ENCODE assay signal across 8 cellular contexts in genomic region chr12:84912191-84913142, GRCh38. TPM values are rescaled to one million over a fixed set of nuclear protein-coding genes. Genes with fewer than 3 reads are reported as not detected.
DNase-seq lines count a peak whose midpoint lies in the region; ATAC-seq and TF ChIP-seq lines count a peak whose summit lies in the region.

TSS of gene SLC6A15 (minus strand) at chr12:84912799. CDS start at chr12:84892120, 20,679 bp downstream.

- TF ChIP-seq RAD21 in Ishikawa (IDR thresholded peaks at IDR 0.05; ENCODE audit: low read depth), result no peak

- H3K23ac ChIP-seq in mesenchymal stem cell (ENCODE audit: low read length in 2 of 2), result peak within 1 kb of the TSS in 1 of 2 experiments; percentile 54

- peak within 1 kb of the TSS; percentile 75 to 78 for H2BK12ac ChIP-seq in mesenchymal stem cell (ENCODE audit: low read length in 2 of 2)

- H2BK120ac ChIP-seq in mesenchymal stem cell (ENCODE audit: low read depth, low read length), result no peak within 1 kb of the TSS

- H3K27ac ChIP-seq in mesenchymal stem cell (ENCODE audit: low read length, poor library complexity, severe bottlenecking) (no peak within 1 kb of the TSS), thymus (ENCODE audit: low read depth) (no peak within 1 kb of the TSS)

- H2BK5ac ChIP-seq in mesenchymal stem cell (ENCODE audit: low read depth, low read length, poor library complexity, severe bottlenecking), result no peak within 1 kb of the TSS

- H3K18ac ChIP-seq in mesenchymal stem cell (ENCODE audit: low read depth in 1 of 2, low read length in 2 of 2), result peak within 1 kb of the TSS; percentile 70 to 75

- DNase-seq in SW 1271 (lab: John Stamatoyannopoulos, UW) (peak; percentile 25 to 53), epidermal melanocyte (ENCODE audit: insufficient read length, low spot score) (peak; percentile 36), mesenchymal stem cell (peak; percentile 92)

- no peaks in the 10 kb centered on the region for H3K79me1 ChIP-seq in mesenchymal stem cell (replicated peaks; ENCODE audit: low read length, poor library complexity, severe bottlenecking)

- peak within 1 kb of the TSS; percentile 79 for H4K8ac ChIP-seq in mesenchymal stem cell (ENCODE audit: low read length)

- H3K4me1 ChIP-seq in mesenchymal stem cell (ENCODE audit: control insufficient read depth, insufficient read depth, low read depth, low read length), result peaks cover 17% of the 10 kb centered on the region
- peaks cover 8% of the 10 kb centered on the region for H3K4me1 ChIP-seq in thymus (ENCODE audit: control insufficient read depth, insufficient read depth, low read length)

- H3K4me3 ChIP-seq in GM08714 (ENCODE audit: low read length) (peak within 1 kb of the TSS; percentile 33), mesenchymal stem cell (ENCODE audit: insufficient read depth in 1 of 2, low read depth in 1 of 2, low read length in 2 of 2) (peak within 1 kb of the TSS; percentile 60 to 95), thymus (ENCODE audit: low read length) (peak within 1 kb of the TSS; percentile 39)

- H4K91ac ChIP-seq in mesenchymal stem cell (ENCODE audit: low read length), result peak within 1 kb of the TSS; percentile 6

- H3K36me3 ChIP-seq in mesenchymal stem cell (ENCODE audit: control insufficient read depth in 1 of 2, insufficient read depth in 2 of 2, low read depth in 1 of 2, low read length in 2 of 2), result no peaks in the 10 kb centered on the region
- no peaks in the 10 kb centered on the region for H3K36me3 ChIP-seq in thymus (ENCODE audit: control insufficient read depth, insufficient read depth)

- H3K9ac ChIP-seq in mesenchymal stem cell (ENCODE audit: low read length), result peak within 1 kb of the TSS; percentile 97

- peak within 1 kb of the TSS; percentile 2 for H2BK15ac ChIP-seq in mesenchymal stem cell (ENCODE audit: low read depth, poor library complexity, severe bottlenecking)

- H3K27me3 ChIP-seq in mesenchymal stem cell (ENCODE audit: control insufficient read depth in 1 of 2, insufficient read depth in 1 of 2, low read length in 2 of 2) (no peaks in the 10 kb centered on the region), thymus (ENCODE audit: control insufficient read depth, insufficient read depth) (peaks cover 33% of the 10 kb centered on the region)

- no peaks in the 10 kb centered on the region for H3K9me3 ChIP-seq in mesenchymal stem cell (ENCODE audit: control insufficient read depth, low read length)
- no peaks in the 10 kb centered on the region for H3K9me3 ChIP-seq in thymus (ENCODE audit: control insufficient read depth)

- ATAC-seq in HG03196 (IDR thresholded peaks at IDR 0.05; ENCODE audit: unreplicated experiment) (no peak), GM19023 (IDR thresholded peaks at IDR 0.05; ENCODE audit: unreplicated experiment) (no peak)

- under 1% methylated on average over 44 of the region's 68 CpGs for WGBS in mesenchymal stem cell
- WGBS in thymus, result 7% methylated on average over 68 of the region's 68 CpGs

- H3K4ac ChIP-seq in mesenchymal stem cell (ENCODE audit: low read depth in 1 of 2, low read length in 2 of 2), result peak within 1 kb of the TSS in 1 of 2 experiments; percentile 32

- TF ChIP-seq EP300 in Ishikawa (IDR thresholded peaks at IDR 0.05; ENCODE audit: borderline replicate concordance), result no peak

- no peak within 1 kb of the TSS for H2AK5ac ChIP-seq in mesenchymal stem cell (ENCODE audit: low read length, severe bottlenecking)

- peak within 1 kb of the TSS; percentile 96 for H3K4me2 ChIP-seq in mesenchymal stem cell (ENCODE audit: low read length, poor library complexity, severe bottlenecking)

- peak within 1 kb of the TSS in 1 of 2 experiments; percentile 10 for H3K14ac ChIP-seq in mesenchymal stem cell (ENCODE audit: low read length in 2 of 2)

- peak within 1 kb of the TSS; percentile 87 for H2AFZ ChIP-seq in mesenchymal stem cell (ENCODE audit: low read depth, low read length)

TF ChIP-seq in Ishikawa, 13 proteins besides CTCF, POLR2A, EP300 and RAD21:
- TF ChIP-seq, protein P1, sequence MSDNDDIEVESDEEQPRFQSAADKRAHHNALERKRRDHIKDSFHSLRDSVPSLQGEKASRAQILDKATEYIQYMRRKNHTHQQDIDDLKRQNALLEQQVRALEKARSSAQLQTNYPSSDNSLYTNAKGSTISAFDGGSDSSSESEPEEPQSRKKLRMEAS (IDR thresholded peaks at IDR 0.05), result peak; percentile 97
- TF ChIP-seq USF1 (IDR thresholded peaks at IDR 0.05), result peak; percentile 91
- TF ChIP-seq, protein P2, sequence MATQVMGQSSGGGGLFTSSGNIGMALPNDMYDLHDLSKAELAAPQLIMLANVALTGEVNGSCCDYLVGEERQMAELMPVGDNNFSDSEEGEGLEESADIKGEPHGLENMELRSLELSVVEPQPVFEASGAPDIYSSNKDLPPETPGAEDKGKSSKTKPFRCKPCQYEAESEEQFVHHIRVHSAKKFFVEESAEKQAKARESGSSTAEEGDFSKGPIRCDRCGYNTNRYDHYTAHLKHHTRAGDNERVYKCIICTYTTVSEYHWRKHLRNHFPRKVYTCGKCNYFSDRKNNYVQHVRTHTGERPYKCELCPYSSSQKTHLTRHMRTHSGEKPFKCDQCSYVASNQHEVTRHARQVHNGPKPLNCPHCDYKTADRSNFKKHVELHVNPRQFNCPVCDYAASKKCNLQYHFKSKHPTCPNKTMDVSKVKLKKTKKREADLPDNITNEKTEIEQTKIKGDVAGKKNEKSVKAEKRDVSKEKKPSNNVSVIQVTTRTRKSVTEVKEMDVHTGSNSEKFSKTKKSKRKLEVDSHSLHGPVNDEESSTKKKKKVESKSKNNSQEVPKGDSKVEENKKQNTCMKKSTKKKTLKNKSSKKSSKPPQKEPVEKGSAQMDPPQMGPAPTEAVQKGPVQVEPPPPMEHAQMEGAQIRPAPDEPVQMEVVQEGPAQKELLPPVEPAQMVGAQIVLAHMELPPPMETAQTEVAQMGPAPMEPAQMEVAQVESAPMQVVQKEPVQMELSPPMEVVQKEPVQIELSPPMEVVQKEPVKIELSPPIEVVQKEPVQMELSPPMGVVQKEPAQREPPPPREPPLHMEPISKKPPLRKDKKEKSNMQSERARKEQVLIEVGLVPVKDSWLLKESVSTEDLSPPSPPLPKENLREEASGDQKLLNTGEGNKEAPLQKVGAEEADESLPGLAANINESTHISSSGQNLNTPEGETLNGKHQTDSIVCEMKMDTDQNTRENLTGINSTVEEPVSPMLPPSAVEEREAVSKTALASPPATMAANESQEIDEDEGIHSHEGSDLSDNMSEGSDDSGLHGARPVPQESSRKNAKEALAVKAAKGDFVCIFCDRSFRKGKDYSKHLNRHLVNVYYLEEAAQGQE (IDR thresholded peaks at IDR 0.05; ENCODE audit: low read depth), result no peak
- no peak for TF ChIP-seq TCF12 (IDR thresholded peaks at IDR 0.05; ENCODE audit: low read depth)
- no peak for TF ChIP-seq CEBPB (IDR thresholded peaks at IDR 0.05)
- no peak for TF ChIP-seq YY1 (IDR thresholded peaks at IDR 0.05; ENCODE audit: low read depth)
- TF ChIP-seq NFIC (IDR thresholded peaks at IDR 0.05), result no peak
- TF ChIP-seq ZBTB7A (IDR thresholded peaks at IDR 0.05; ENCODE audit: low read depth), result no peak
- TF ChIP-seq EGR1 (IDR thresholded peaks at IDR 0.05), result 0 out of 2 replicates have a peak, but pooled peaks have one; percentile 28
- TF ChIP-seq TAF1 (IDR thresholded peaks at IDR 0.05; ENCODE audit: low read depth), result no peak
- TF ChIP-seq TEAD4 (IDR thresholded peaks at IDR 0.05), result no peak; the same call in 1 of the 2 replicates
- TF ChIP-seq CREB1 (IDR thresholded peaks at IDR 0.05; ENCODE audit: low read depth), result no peak
- no peak for TF ChIP-seq FOXM1 (IDR thresholded peaks at IDR 0.05; ENCODE audit: borderline replicate concordance, low read depth)

RNA-seq across cellular contexts. Expression of gene SLC6A15, which starts in this region (rescaled TPM):
- polyA plus RNA-seq in mesenchymal stem cell (2013, experiment 1 of 2), result 20.0 TPM
- polyA plus RNA-seq in mesenchymal stem cell (2013, experiment 2 of 2), result 19.2 TPM
- polyA plus RNA-seq in thymus, result 0.32 TPM

Comparison
In these comparisons a context has a peak if more than half of its experiments do, and no peak if none do; other contexts are left out.
1. DNase-seq: peak in every context shown above with its lines; median percentile 92 in mesenchymal stem cell; 39 in SW 1271; 36 in epidermal melanocyte.